12 cellular contexts compared by ENCODE assay signal in genomic region chr7:27161721-27162547, GRCh38. TPM values are rescaled to one million over a fixed set of nuclear protein-coding genes. Genes with fewer than 3 reads are reported as not detected.
DNase-seq lines count a peak whose midpoint lies in the region; ATAC-seq and TF ChIP-seq lines count a peak whose summit lies in the region.
"Had no signal": no experiment of that assay in that cellular context is flagged by ENCODE, and none has a peak within 500 bp of the region (broad histone marks: within the 10 kb centered on the region; RNA-seq: fewer than 3 reads in every experiment).

No MANE protein-coding gene starts in this region.

- H3K4me1 ChIP-seq in adipocyte (ENCODE audit: control insufficient read depth, insufficient read depth, low read length) (peaks cover 32% of the 10 kb centered on the region), mesodermal cell (ENCODE audit: control insufficient read depth, insufficient read depth, low read length, poor library complexity, severe bottlenecking) (peaks cover 7% of the 10 kb centered on the region)

- 12 to 17% methylated on average over 20 of the region's 30 CpGs for WGBS in mesodermal cell (ENCODE audit: insufficient coverage in 2 of 2), 2 experiments

- peaks cover 5% of the 10 kb centered on the region for H3K36me3 ChIP-seq in adipocyte (ENCODE audit: control insufficient read depth, insufficient read depth, low read length, severe bottlenecking)
- H3K36me3 ChIP-seq in mesodermal cell (ENCODE audit: control insufficient read depth, insufficient read depth, low read length), result no peaks in the 10 kb centered on the region
- H3K36me3 ChIP-seq: pancreas had no signal

- peaks cover 5% of the 10 kb centered on the region for H3K9me3 Mint-ChIP-seq in type B pancreatic cell

- peak overlapping the region; percentile 94 for H3K4me3 ChIP-seq in adipocyte (ENCODE audit: low read length)
- H3K4me3 ChIP-seq in mesodermal cell (ENCODE audit: extremely low read depth, insufficient read depth, low read length, poor library complexity, severe bottlenecking), result peak overlapping the region; percentile 12

- peak overlapping the region; percentile 33 for H3K27ac ChIP-seq in mesodermal cell (ENCODE audit: low read depth, low read length, severe bottlenecking)
- H3K27ac ChIP-seq: pancreas, SJSA1 had no signal

- peak overlapping the region; percentile 17 for H3K4me3 Mint-ChIP-seq in type B pancreatic cell

- H3K36me3 Mint-ChIP-seq in type B pancreatic cell, result peaks cover 4% of the 10 kb centered on the region

- ATAC-seq in HG02588 (IDR thresholded peaks at IDR 0.05; ENCODE audit: unreplicated experiment), result no peak

- H3K27ac Mint-ChIP-seq in type B pancreatic cell, result no peak overlapping the region

- peak; percentile 50 for DNase-seq in activated effector memory CD4-positive, alpha-beta T cell treated with anti-CD3 and anti-CD28 coated beads, Interleukin-2, amount 50 U/mL, for 16 hours
- DNase-seq in activated effector memory CD4-positive, alpha-beta T cell treated with Interleukin-2 at 50 U/mL for 16 hours, result no peak
- DNase-seq in adipocyte (ENCODE audit: low read depth), result no peak
- DNase-seq in type B pancreatic cell (ENCODE audit: extremely low spot score, unreplicated experiment), result no peak
- no peak for DNase-seq in amygdala (lab: John Stamatoyannopoulos, UW)
- no peak for DNase-seq in activated CD4-positive, alpha-beta T cell treated with anti-CD3 and anti-CD28 coated beads for 1 hour
- DNase-seq: stimulated activated CD8-positive, alpha-beta memory T cell treated with anti-CD3 and anti-CD28 coated beads, Interleukin-4, amount 100 ng/mL, for 48 hours had no signal

- no peaks in the 10 kb centered on the region for H3K27me3 ChIP-seq in adipocyte (replicated peaks; ENCODE audit: control insufficient read depth, insufficient read depth, low read length)
- H3K27me3 ChIP-seq: SJSA1 had no signal

- no peaks in the 10 kb centered on the region for H3K9me3 ChIP-seq in adipocyte (ENCODE audit: control insufficient read depth, low read length)
- H3K9me3 ChIP-seq in mesodermal cell (ENCODE audit: control insufficient read depth, low read length), result no peaks in the 10 kb centered on the region
- H3K9me3 ChIP-seq: pancreas, SJSA1 had no signal

- TF ChIP-seq CTCF in type B pancreatic cell (conservative IDR thresholded peaks at IDR 0.05), result no peak

- H3K4me1 Mint-ChIP-seq in type B pancreatic cell (ENCODE audit: unreplicated experiment), result peaks cover 18% of the 10 kb centered on the region

- peak overlapping the region; percentile 93 for H3K9ac ChIP-seq in adipocyte (ENCODE audit: low read length)

- H3K27me3 Mint-ChIP-seq in type B pancreatic cell, result peaks cover 88% of the 10 kb centered on the region

RNA-seq across cellular contexts. Expression of gene HOXA9, which starts 3.4 kb away (rescaled TPM):
- polyA plus RNA-seq in mesodermal cell (2013, experiment 1 of 2), result 11.6 TPM
- 11.2 TPM for polyA plus RNA-seq in mesodermal cell (2013, experiment 2 of 2)
- total RNA-seq in type B pancreatic cell (ENCODE audit: low replicate concordance), result 0.67 and 4.1 TPM in 2 replicates
- total RNA-seq: activated CD8-positive, alpha-beta memory T cell treated with anti-CD3 and anti-CD28 coated beads for 36 hours had no signal

RNA-seq across cellular contexts. Expression of gene HOXA7, which starts 5.5 kb away (rescaled TPM):
- polyA plus RNA-seq in mesodermal cell (2013, experiment 1 of 2), result 2.8 TPM
- 3.2 TPM for polyA plus RNA-seq in mesodermal cell (2013, experiment 2 of 2)
- total RNA-seq in type B pancreatic cell (ENCODE audit: low replicate concordance), result 3.2 and 6.2 TPM in 2 replicates
- total RNA-seq: activated CD8-positive, alpha-beta memory T cell treated with anti-CD3 and anti-CD28 coated beads for 36 hours had no signal

RNA-seq across cellular contexts. Expression of gene HOXA3, which starts 9.6 kb away (rescaled TPM):
- 7.0 TPM for polyA plus RNA-seq in mesodermal cell (2013, experiment 1 of 2)
- 5.9 TPM for polyA plus RNA-seq in mesodermal cell (2013, experiment 2 of 2)
- total RNA-seq in type B pancreatic cell (ENCODE audit: low replicate concordance), result 40.5 and 92.8 TPM in 2 replicates
- total RNA-seq: activated CD8-positive, alpha-beta memory T cell treated with anti-CD3 and anti-CD28 coated beads for 36 hours had no signal

RNA-seq across cellular contexts. Expression of gene HOXA10, which starts 12.2 kb away (rescaled TPM):
- 5.6 TPM for polyA plus RNA-seq in mesodermal cell (2013, experiment 1 of 2)
- 6.2 TPM for polyA plus RNA-seq in mesodermal cell (2013, experiment 2 of 2)
- 0.29 and 4.9 TPM in 2 replicates for total RNA-seq in type B pancreatic cell (ENCODE audit: low replicate concordance)
- polyA plus RNA-seq: pancreas had no signal

RNA-seq across cellular contexts. Expression of gene HOXA6, which starts 14.4 kb away (rescaled TPM):
- 4.2 TPM for polyA plus RNA-seq in mesodermal cell (2013, experiment 1 of 2)
- polyA plus RNA-seq in mesodermal cell (2013, experiment 2 of 2), result 2.2 TPM
- total RNA-seq in type B pancreatic cell (ENCODE audit: low replicate concordance), result 4.2 and 10.9 TPM in 2 replicates
- total RNA-seq: activated CD8-positive, alpha-beta memory T cell treated with anti-CD3 and anti-CD28 coated beads for 36 hours had no signal
